In the genomic region with DNA sequence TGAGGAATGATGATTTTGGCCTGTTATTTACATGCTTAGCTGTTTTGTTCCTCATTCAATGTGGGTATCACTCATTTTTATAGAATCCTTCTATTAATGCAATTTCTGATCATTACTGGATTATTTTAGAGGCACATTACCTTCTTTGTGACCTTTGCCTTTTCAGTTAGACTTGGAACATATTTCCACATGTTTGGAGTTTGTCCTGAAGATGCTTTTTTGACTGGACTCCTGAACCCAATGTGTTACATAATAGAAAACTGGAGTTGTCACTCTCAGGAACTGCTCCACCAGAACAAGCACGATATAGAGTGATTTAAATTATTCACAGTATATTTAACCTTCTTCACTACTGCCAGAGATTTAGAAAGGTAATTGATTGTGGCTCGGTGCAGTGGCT, we compare ENCODE assay signal across 35 cellular contexts. TPM values are rescaled to one million over a fixed set of nuclear protein-coding genes. Genes with fewer than 3 reads are reported as not detected.
"Had no signal": no experiment of that assay in that cellular context is flagged by ENCODE, and none has a peak within 500 bp of the region (broad histone marks: within the 10 kb centered on the region; RNA-seq: fewer than 3 reads in every experiment).

No MANE protein-coding gene starts in this region.

- H3K27ac ChIP-seq: adrenal gland, body of pancreas, brain microvascular endothelial cell, breast epithelium, VCaP had no signal

- H3K9me3 ChIP-seq: adrenal gland, body of pancreas, breast epithelium had no signal

- H3K27me3 Mint-ChIP-seq: activated B cell treated with CpG ODN at 0.5 μM for 24 hours; activated CD4-positive, alpha-beta T cell treated with anti-CD3 and anti-CD28 coated beads for 36 hours; activated CD4-positive, alpha-beta T cell treated with anti-CD3 and anti-CD28 coated beads, Interleukin-2, amount 10 ng/mL, durations not matched to agents 7 days and 5 days; activated CD8-positive, alpha-beta memory T cell treated with anti-CD3 and anti-CD28 coated beads, Interleukin-2, amount 10 ng/mL, durations not matched to agents 7 days and 5 days; activated naive CD4-positive, alpha-beta T cell treated with anti-CD3 and anti-CD28 coated beads, Interleukin-2, amount 10 ng/mL, durations not matched to agents 7 days and 5 days; activated naive CD4-positive, alpha-beta T cell treated with anti-CD3 and anti-CD28 coated beads, Interleukin-2, amount 50 U/mL, for 24 hours had no signal

- H3K4me1 ChIP-seq: adrenal gland, body of pancreas, breast epithelium had no signal

- H3K4me1 Mint-ChIP-seq: activated B cell treated with CpG ODN at 0.5 μM for 24 hours; activated CD4-positive, alpha-beta memory T cell treated with anti-CD3 and anti-CD28 coated beads, Interleukin-2, amount 10 ng/mL, durations not matched to agents 7 days and 5 days; activated CD4-positive, alpha-beta T cell treated with anti-CD3 and anti-CD28 coated beads, Interleukin-2, amount 10 ng/mL, durations not matched to agents 7 days and 5 days; activated CD8-positive, alpha-beta memory T cell treated with anti-CD3 and anti-CD28 coated beads, Interleukin-2, amount 10 ng/mL, durations not matched to agents 7 days and 5 days; activated naive CD4-positive, alpha-beta T cell treated with anti-CD3 and anti-CD28 coated beads, Interleukin-2, amount 10 ng/mL, durations not matched to agents 7 days and 5 days; activated naive CD4-positive, alpha-beta T cell treated with anti-CD3 and anti-CD28 coated beads, Interleukin-2, amount 50 U/mL, for 24 hours had no signal

- H3K4me3 ChIP-seq: adrenal gland, body of pancreas, breast epithelium had no signal

- H3K36me3 ChIP-seq: adrenal gland, brain microvascular endothelial cell, breast epithelium had no signal

- H3K4me3 Mint-ChIP-seq: activated B cell treated with CpG ODN at 0.5 μM for 24 hours; activated CD4-positive, alpha-beta memory T cell treated with anti-CD3 and anti-CD28 coated beads, Interleukin-2, amount 10 ng/mL, durations not matched to agents 7 days and 5 days; activated CD4-positive, alpha-beta T cell treated with anti-CD3 and anti-CD28 coated beads for 36 hours; activated CD4-positive, alpha-beta T cell treated with anti-CD3 and anti-CD28 coated beads, Interleukin-2, amount 10 ng/mL, durations not matched to agents 7 days and 5 days; activated CD8-positive, alpha-beta memory T cell treated with anti-CD3 and anti-CD28 coated beads, Interleukin-2, amount 10 ng/mL, durations not matched to agents 7 days and 5 days; activated CD8-positive, alpha-beta T cell treated with anti-CD3 and anti-CD28 coated beads, Interleukin-2, amount 10 ng/mL, durations not matched to agents 7 days and 5 days; activated naive CD4-positive, alpha-beta T cell treated with anti-CD3 and anti-CD28 coated beads, Interleukin-2, amount 10 ng/mL, durations not matched to agents 7 days and 5 days; activated naive CD4-positive, alpha-beta T cell treated with anti-CD3 and anti-CD28 coated beads, Interleukin-2, amount 50 U/mL, for 24 hours; activated naive CD8-positive, alpha-beta T cell; activated T-cell treated with anti-CD3 and anti-CD28 coated beads, Interleukin-2, amount 50 U/mL, for 24 hours; T-helper 1 cell treated with Interleukin-12 subunit alpha and Interleukin-12 subunit beta and Interleukin-4 antibody, amounts not matched to agents 30 μg/mL and 1 μg/mL, for 36 hours; T-helper 2 cell treated with Interferon-gamma antibody and Interleukin-4, amounts not matched to agents 5 μg/mL and 100 μg/mL, for 36 hours had no signal

- H3K9me3 Mint-ChIP-seq: activated B cell treated with CpG ODN at 0.5 μM for 24 hours; activated CD4-positive, alpha-beta memory T cell treated with anti-CD3 and anti-CD28 coated beads, Interleukin-2, amount 10 ng/mL, durations not matched to agents 7 days and 5 days; activated CD4-positive, alpha-beta T cell treated with anti-CD3 and anti-CD28 coated beads, Interleukin-2, amount 10 ng/mL, durations not matched to agents 7 days and 5 days; activated naive CD4-positive, alpha-beta T cell treated with anti-CD3 and anti-CD28 coated beads, Interleukin-2, amount 10 ng/mL, durations not matched to agents 7 days and 5 days; activated T-cell treated with anti-CD3 and anti-CD28 coated beads, Interleukin-2, amount 50 U/mL, for 24 hours; T-helper 1 cell treated with Interleukin-12 subunit alpha and Interleukin-12 subunit beta and Interleukin-4 antibody, amounts not matched to agents 30 μg/mL and 1 μg/mL, for 36 hours; T-helper 2 cell treated with Interferon-gamma antibody and Interleukin-4, amounts not matched to agents 5 μg/mL and 100 μg/mL, for 36 hours had no signal

- H3K27me3 ChIP-seq: adrenal gland, body of pancreas, brain microvascular endothelial cell, breast epithelium had no signal

- FAIRE-seq: astrocyte, TTC549 had no signal

- DNase-seq: activated B cell treated with CpG ODN at 0.5 μM for 24 hours; activated CD4-positive, alpha-beta memory T cell treated with anti-CD3 and anti-CD28 coated beads, Interleukin-2, amount 10 ng/mL, durations not matched to agents 7 days and 5 days; activated CD4-positive, alpha-beta T cell treated with anti-CD3 and anti-CD28 coated beads for 36 hours; activated CD4-positive, alpha-beta T cell treated with anti-CD3 and anti-CD28 coated beads for 48 hours; activated CD4-positive, alpha-beta T cell treated with anti-CD3 and anti-CD28 coated beads, Interleukin-2, amount 10 ng/mL, durations not matched to agents 7 days and 5 days; activated CD4-positive, alpha-beta T cell treated with anti-CD3 and anti-CD28 coated beads, Interleukin-2, amount 50 U/mL, for 48 hours; activated CD4-positive, CD25-positive, alpha-beta regulatory T cell treated with anti-CD3 and anti-CD28 coated beads, Interleukin-2, amount 50 U/mL, for 72 hours; activated CD8-positive, alpha-beta memory T cell treated with anti-CD3 and anti-CD28 coated beads for 24 hours; activated CD8-positive, alpha-beta memory T cell treated with anti-CD3 and anti-CD28 coated beads, Interleukin-2, amount 10 ng/mL, durations not matched to agents 7 days and 5 days; activated CD8-positive, alpha-beta memory T cell treated with anti-CD3 and anti-CD28 coated beads, Interleukin-2, amount 50 U/mL, for 48 hours; activated CD8-positive, alpha-beta T cell treated with anti-CD3 and anti-CD28 coated beads, Interleukin-2, amount 10 ng/mL, durations not matched to agents 7 days and 5 days; activated effector memory CD4-positive, alpha-beta T cell treated with Interleukin-2 at 50 U/mL for 16 hours; activated gamma-delta T cell; activated naive CD4-positive, alpha-beta T cell treated with anti-CD3 and anti-CD28 coated beads, Interleukin-2, amount 10 ng/mL, durations not matched to agents 7 days and 5 days; activated naive CD4-positive, alpha-beta T cell treated with Interleukin-2 at 50 U/mL for 16 hours; activated T-cell treated with anti-CD3 and anti-CD28 coated beads, Interleukin-2, amount 50 U/mL, for 24 hours; activated T-cell treated with anti-CD3 and anti-CD28 coated beads, Interleukin-2, amount 50 U/mL, for 48 hours; adrenal gland; amniotic stem cell; aorta; body of pancreas; brain microvascular endothelial cell; central memory CD4-positive, alpha-beta T cell; T-helper 1 cell; T-helper 2 cell; T-helper 9 cell had no signal

- H3K27ac Mint-ChIP-seq: activated B cell treated with CpG ODN at 0.5 μM for 24 hours; activated CD4-positive, alpha-beta memory T cell treated with anti-CD3 and anti-CD28 coated beads, Interleukin-2, amount 10 ng/mL, durations not matched to agents 7 days and 5 days; activated CD4-positive, alpha-beta T cell treated with anti-CD3 and anti-CD28 coated beads for 36 hours; activated CD4-positive, alpha-beta T cell treated with anti-CD3 and anti-CD28 coated beads, Interleukin-2, amount 10 ng/mL, durations not matched to agents 7 days and 5 days; activated CD8-positive, alpha-beta memory T cell treated with anti-CD3 and anti-CD28 coated beads, Interleukin-2, amount 10 ng/mL, durations not matched to agents 7 days and 5 days; activated CD8-positive, alpha-beta T cell treated with anti-CD3 and anti-CD28 coated beads, Interleukin-2, amount 10 ng/mL, durations not matched to agents 7 days and 5 days; activated naive CD4-positive, alpha-beta T cell treated with anti-CD3 and anti-CD28 coated beads, Interleukin-2, amount 10 ng/mL, durations not matched to agents 7 days and 5 days; activated naive CD4-positive, alpha-beta T cell treated with anti-CD3 and anti-CD28 coated beads, Interleukin-2, amount 50 U/mL, for 24 hours; activated naive CD8-positive, alpha-beta T cell; activated T-cell treated with anti-CD3 and anti-CD28 coated beads, Interleukin-2, amount 50 U/mL, for 24 hours; activated T-helper 2 cell treated with anti-CD3 and anti-CD28 coated beads, Interferon-gamma antibody, Interleukin-2, Interleukin-4, amounts not matched to agents 10 μg/mL and 5 μg/mL and 100 μg/mL, durations not matched to agents 14 hours and 24 hours and 36 hours; T-helper 1 cell treated with Interleukin-12 subunit alpha and Interleukin-12 subunit beta and Interleukin-4 antibody, amounts not matched to agents 30 μg/mL and 1 μg/mL, for 36 hours; T-helper 2 cell treated with Interferon-gamma antibody and Interleukin-4, amounts not matched to agents 5 μg/mL and 100 μg/mL, for 36 hours had no signal

- H3K36me3 Mint-ChIP-seq: activated CD8-positive, alpha-beta memory T cell treated with anti-CD3 and anti-CD28 coated beads, Interleukin-2, amount 10 ng/mL, durations not matched to agents 7 days and 5 days; activated naive CD4-positive, alpha-beta T cell treated with anti-CD3 and anti-CD28 coated beads, Interleukin-2, amount 10 ng/mL, durations not matched to agents 7 days and 5 days; activated naive CD4-positive, alpha-beta T cell treated with anti-CD3 and anti-CD28 coated beads, Interleukin-2, amount 50 U/mL, for 24 hours had no signal

- ATAC-seq: activated CD4-positive, alpha-beta T cell treated with anti-CD3 and anti-CD28 coated beads for 36 hours; activated CD8-positive, alpha-beta memory T cell treated with anti-CD3 and anti-CD28 coated beads, Interleukin-2, amount 10 ng/mL, durations not matched to agents 7 days and 5 days; activated CD8-positive, alpha-beta T cell treated with anti-CD3 and anti-CD28 coated beads, Interleukin-2, amount 10 ng/mL, durations not matched to agents 7 days and 5 days; body of pancreas had no signal

RNA-seq across cellular contexts. Expression of a gene that starts 59.5 kb away (rescaled TPM):
- total RNA-seq: activated CD8-positive, alpha-beta T cell treated with anti-CD3 and anti-CD28 coated beads, Interleukin-2, amount 10 ng/mL, durations not matched to agents 7 days and 5 days; body of pancreas had no signal
